In genomic region chr6:5302220-5302946, GRCh38 we compare ENCODE assay signal across 1 cellular context.
TF ChIP-seq lines count a peak whose summit lies in the region.

No MANE protein-coding gene starts in this region.

TF ChIP-seq in K562, 482 proteins besides CTCF, POLR2A, EP300 and RAD21 (continued from another document and continues in another):
- TF ChIP-seq EGR1 (conservative IDR thresholded peaks at IDR 0.05) (no peak), NELFE (IDR thresholded peaks at IDR 0.05; ENCODE audit: insufficient read depth, insufficient read length) (no peak), SMAD3 (CRISPR knock-in tag; conservative IDR thresholded peaks at IDR 0.05) (no peak), TAL1 (IDR thresholded peaks at IDR 0.05) (peak; percentile 1; the same call in 1 of the 2 replicates), ZNF282 (CRISPR knock-in tag; IDR thresholded peaks at IDR 0.05) (no peak), GTF2A2 (tag; IDR thresholded peaks at IDR 0.05) (no peak), DEAF1 (CRISPR knock-in tag; IDR thresholded peaks at IDR 0.05) (no peak), DPF2 (IDR thresholded peaks at IDR 0.05) (peak; percentile 65), MAFK (IDR thresholded peaks at IDR 0.05; ENCODE audit: low read length) (no peak; the same call in 1 of the 2 replicates), NEUROD1 (IDR thresholded peaks at IDR 0.05; ENCODE audit: borderline replicate concordance, low read depth, low read length, partially characterized antibody) (no peak), ZNF717 (CRISPR knock-in tag; IDR thresholded peaks at IDR 0.05) (no peak), CBFA2T3 (IDR thresholded peaks at IDR 0.05) (no peak), TCFL5 (CRISPR knock-in tag; conservative IDR thresholded peaks at IDR 0.05) (no peak), ZNF740 (CRISPR knock-in tag; IDR thresholded peaks at IDR 0.05) (no peak), ZNF740 (tag; IDR thresholded peaks at IDR 0.05) (no peak), ID3 (CRISPR knock-in tag; IDR thresholded peaks at IDR 0.05) (no peak), ID3 (tag; IDR thresholded peaks at IDR 0.05) (no peak), MGA (IDR thresholded peaks at IDR 0.05) (peak; percentile 89), XRCC4 (IDR thresholded peaks at IDR 0.05; ENCODE audit: extremely low read depth, insufficient read depth, insufficient read length) (no peak), KDM1A (IDR thresholded peaks at IDR 0.05) (no peak), MED1 (CRISPR knock-in tag; IDR thresholded peaks at IDR 0.05; ENCODE audit: borderline replicate concordance) (no peak), CSDE1 (IDR thresholded peaks at IDR 0.05) (no peak), RFX5 (IDR thresholded peaks at IDR 0.05; ENCODE audit: low read depth, low read length) (no peak), RB1 (IDR thresholded peaks at IDR 0.05; ENCODE audit: low read depth) (no peak), ZNF174 (CRISPR knock-in tag; IDR thresholded peaks at IDR 0.05) (no peak), DDX20 (tag; IDR thresholded peaks at IDR 0.05; ENCODE audit: low read depth) (no peak), KLF10 (CRISPR knock-in tag; IDR thresholded peaks at IDR 0.05) (no peak), ZNF445 (CRISPR knock-in tag; IDR thresholded peaks at IDR 0.05; ENCODE audit: low read depth) (no peak), HDAC8 (tag; IDR thresholded peaks at IDR 0.05) (no peak), ADNP (tag; IDR thresholded peaks at IDR 0.05) (no peak), KAT8 (IDR thresholded peaks at IDR 0.05; ENCODE audit: low read depth) (no peak), FOSL1 (tag; conservative IDR thresholded peaks at IDR 0.05) (peak; percentile 51), MCM3 (IDR thresholded peaks at IDR 0.05) (no peak), BCOR (IDR thresholded peaks at IDR 0.05) (no peak), DIDO1 (tag; IDR thresholded peaks at IDR 0.05; ENCODE audit: low read depth) (no peak), STAG1 (CRISPR knock-in tag; IDR thresholded peaks at IDR 0.05; ENCODE audit: borderline replicate concordance) (no peak), NCOA4 (IDR thresholded peaks at IDR 0.05; ENCODE audit: partially characterized antibody) (no peak), ZKSCAN3 (CRISPR knock-in tag; IDR thresholded peaks at IDR 0.05) (no peak), KLF1 (tag; IDR thresholded peaks at IDR 0.05) (no peak), NRF1 (conservative IDR thresholded peaks at IDR 0.05 in 1 of 2, IDR thresholded peaks at IDR 0.05 in 1 of 2) (peak in 1 of 2 experiments; percentile 18; a peak in 1 of 4 replicates), NR3C1 (CRISPR knock-in tag; IDR thresholded peaks at IDR 0.05) (no peak), ZNF24 (IDR thresholded peaks at IDR 0.05) (peak; percentile 43; the same call in 1 of the 2 replicates), CBX2 (IDR thresholded peaks at IDR 0.05; ENCODE audit: insufficient read depth, low read length, poor library complexity, severe bottlenecking) (no peak), HDGF (IDR thresholded peaks at IDR 0.05) (no peak), ZNF696 (CRISPR knock-in tag; conservative IDR thresholded peaks at IDR 0.05) (no peak), FOXA3 (CRISPR knock-in tag; conservative IDR thresholded peaks at IDR 0.05 in 1 of 2, IDR thresholded peaks at IDR 0.05 in 1 of 2) (no peak), ZNF311 (CRISPR knock-in tag; IDR thresholded peaks at IDR 0.05) (no peak), POU5F1 (IDR thresholded peaks at IDR 0.05; ENCODE audit: borderline replicate concordance, low read depth, low read length, partially characterized antibody) (no peak), ZNF354B (CRISPR knock-in tag; IDR thresholded peaks at IDR 0.05) (no peak), ZFX (CRISPR knock-in tag; IDR thresholded peaks at IDR 0.05) (no peak), HNRNPL (IDR thresholded peaks at IDR 0.05; ENCODE audit: low read depth, low read length) (no peak), EP400 (IDR thresholded peaks at IDR 0.05) (peak; percentile 66), SMAD2 (IDR thresholded peaks at IDR 0.05; ENCODE audit: low read depth, low read length) (no peak), SMARCE1 (IDR thresholded peaks at IDR 0.05) (peak; percentile 12), RBM34 (IDR thresholded peaks at IDR 0.05; ENCODE audit: borderline replicate concordance, insufficient read depth, low read length) (no peak), SAFB (IDR thresholded peaks at IDR 0.05; ENCODE audit: borderline replicate concordance, low read depth, low read length) (no peak)
- TF ChIP-seq, protein P1, sequence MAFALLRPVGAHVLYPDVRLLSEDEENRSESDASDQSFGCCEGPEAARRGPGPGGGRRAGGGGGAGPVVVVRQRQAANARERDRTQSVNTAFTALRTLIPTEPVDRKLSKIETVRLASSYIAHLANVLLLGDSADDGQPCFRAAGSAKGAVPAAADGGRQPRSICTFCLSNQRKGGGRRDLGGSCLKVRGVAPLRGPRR (CRISPR knock-in tag; IDR thresholded peaks at IDR 0.05), result no peak
- TF ChIP-seq, protein P2, sequence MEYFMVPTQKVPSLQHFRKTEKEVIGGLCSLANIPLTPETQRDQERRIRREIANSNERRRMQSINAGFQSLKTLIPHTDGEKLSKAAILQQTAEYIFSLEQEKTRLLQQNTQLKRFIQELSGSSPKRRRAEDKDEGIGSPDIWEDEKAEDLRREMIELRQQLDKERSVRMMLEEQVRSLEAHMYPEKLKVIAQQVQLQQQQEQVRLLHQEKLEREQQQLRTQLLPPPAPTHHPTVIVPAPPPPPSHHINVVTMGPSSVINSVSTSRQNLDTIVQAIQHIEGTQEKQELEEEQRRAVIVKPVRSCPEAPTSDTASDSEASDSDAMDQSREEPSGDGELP (CRISPR knock-in tag; IDR thresholded peaks at IDR 0.05; ENCODE audit: borderline replicate concordance), result no peak
- TF ChIP-seq, protein P3, sequence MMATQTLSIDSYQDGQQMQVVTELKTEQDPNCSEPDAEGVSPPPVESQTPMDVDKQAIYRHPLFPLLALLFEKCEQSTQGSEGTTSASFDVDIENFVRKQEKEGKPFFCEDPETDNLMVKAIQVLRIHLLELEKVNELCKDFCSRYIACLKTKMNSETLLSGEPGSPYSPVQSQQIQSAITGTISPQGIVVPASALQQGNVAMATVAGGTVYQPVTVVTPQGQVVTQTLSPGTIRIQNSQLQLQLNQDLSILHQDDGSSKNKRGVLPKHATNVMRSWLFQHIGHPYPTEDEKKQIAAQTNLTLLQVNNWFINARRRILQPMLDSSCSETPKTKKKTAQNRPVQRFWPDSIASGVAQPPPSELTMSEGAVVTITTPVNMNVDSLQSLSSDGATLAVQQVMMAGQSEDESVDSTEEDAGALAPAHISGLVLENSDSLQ (IDR thresholded peaks at IDR 0.05), result peak; percentile 79
